Comparison of ENCODE assay signal across 9 cellular contexts in the genomic region with DNA sequence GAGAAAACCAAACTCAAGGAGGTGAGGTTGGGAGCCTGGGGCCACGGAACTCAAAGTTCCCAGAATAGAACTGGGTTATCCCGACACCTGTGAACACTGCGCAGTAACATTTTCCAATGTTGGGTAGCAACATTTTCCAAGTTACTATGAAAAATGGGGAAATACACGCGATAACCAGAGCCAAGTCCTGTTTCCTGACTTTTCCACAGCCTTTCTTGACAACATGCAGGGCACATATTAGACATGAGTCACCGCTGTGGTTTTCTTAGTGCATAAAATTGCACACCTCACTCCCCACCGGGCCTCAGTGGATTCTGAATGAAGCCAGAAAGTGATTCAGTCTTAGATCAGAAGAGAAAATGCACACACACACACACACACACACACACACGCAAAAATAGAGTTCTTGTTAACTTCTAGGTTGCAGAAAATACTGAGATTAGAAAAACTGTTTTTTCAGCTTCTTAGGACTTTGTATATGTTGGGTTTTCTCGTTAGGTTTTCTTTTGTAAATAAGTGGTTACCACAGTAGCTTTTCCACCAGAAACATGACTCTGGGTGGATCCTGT.
DNase-seq lines count a peak whose midpoint lies in the region; ATAC-seq and TF ChIP-seq lines count a peak whose summit lies in the region.
"Had no signal": no experiment of that assay in that cellular context is flagged by ENCODE, and none has a peak within 500 bp of the region (broad histone marks: within the 10 kb centered on the region; RNA-seq: fewer than 3 reads in every experiment).

No MANE protein-coding gene starts in this region.

- DNase-seq in Calu3 (peak; percentile 31), T-helper 17 cell (no peak), astrocyte of the hippocampus (ENCODE audit: low read depth, low spot score) (peak; percentile 97), osteocyte (ENCODE audit: extremely low spot score, unreplicated experiment) (no peak)

- H3K4me3 Mint-ChIP-seq in Calu3 (ENCODE audit: low read depth, unreplicated experiment) (no peak overlapping the region), T-helper 17 cell (peak overlapping the region; percentile 25), osteocyte (ENCODE audit: unreplicated experiment) (no peak overlapping the region)

- H3K27ac Mint-ChIP-seq in Calu3 (ENCODE audit: unreplicated experiment) (peak overlapping the region; percentile 42), T-helper 17 cell (peak overlapping the region; percentile 75), osteocyte (ENCODE audit: unreplicated experiment) (peak overlapping the region; percentile 67)

- H3K4me1 Mint-ChIP-seq in Calu3 (ENCODE audit: low read depth, unreplicated experiment), result peaks cover 21% of the 10 kb centered on the region
- peaks cover 17% of the 10 kb centered on the region for H3K4me1 Mint-ChIP-seq in T-helper 17 cell
- H3K4me1 Mint-ChIP-seq in osteocyte (ENCODE audit: unreplicated experiment), result peaks cover 14% of the 10 kb centered on the region

- BruUV-seq in Calu3 (replicated peaks; lab: Mats Ljungman, UMichigan), result no TSS peak

- intact Hi-C loops in Calu3 (cut with micrococcal nuclease; ENCODE audit: unreplicated experiment), result loop anchor here (10.0 kb wide), 1 partner anchor 75 kb away; the partner anchor contains the start of gene CAMK1D

- ATAC-seq in T-helper 17 cell (peak; percentile 73), GM21381 (IDR thresholded peaks at IDR 0.05; ENCODE audit: unreplicated experiment) (no peak), HG03159 (IDR thresholded peaks at IDR 0.05; ENCODE audit: unreplicated experiment) (no peak), GM21423 (IDR thresholded peaks at IDR 0.05; ENCODE audit: unreplicated experiment) (no peak), HG02981 (IDR thresholded peaks at IDR 0.05; ENCODE audit: unreplicated experiment) (no peak)
- ATAC-seq: left colon had no signal

- CTCF ChIA-PET in Calu3 (lab: Charles Lee), result interaction anchor here (0.6 kb wide), 1 partner anchor 272 kb away, joined by 3 read pairs; no protein-coding TSS in a partner anchor

- H3K36me3 Mint-ChIP-seq in Calu3 (ENCODE audit: insufficient read depth, unreplicated experiment) (no peaks in the 10 kb centered on the region), T-helper 17 cell (ENCODE audit: low read depth) (no peaks in the 10 kb centered on the region), osteocyte (ENCODE audit: unreplicated experiment) (peaks cover 3% of the 10 kb centered on the region)

- peaks cover 39% of the 10 kb centered on the region for H3K27me3 Mint-ChIP-seq in Calu3 (ENCODE audit: unreplicated experiment)
- H3K27me3 Mint-ChIP-seq in T-helper 17 cell, result no peaks in the 10 kb centered on the region
- H3K27me3 Mint-ChIP-seq in osteocyte (ENCODE audit: unreplicated experiment), result no peaks in the 10 kb centered on the region

- no peaks in the 10 kb centered on the region for H3K9me3 ChIP-seq in T-helper 17 cell (ENCODE audit: control insufficient read depth, low read length, poor library complexity, severe bottlenecking)

- TF ChIP-seq CTCF in Calu3 (IDR thresholded peaks at IDR 0.05; ENCODE audit: unreplicated experiment) (no peak), osteocyte (IDR thresholded peaks at IDR 0.05) (no peak)

- H3K9me3 Mint-ChIP-seq in Calu3 (ENCODE audit: low read depth, unreplicated experiment) (no peaks in the 10 kb centered on the region), osteocyte (ENCODE audit: unreplicated experiment) (no peaks in the 10 kb centered on the region)

Comparison
In these comparisons a context has a peak if more than half of its experiments do, and no peak if none do; other contexts are left out.
1. DNase-seq: peak in Calu3 (single experiment) and astrocyte of the hippocampus (single experiment); none in T-helper 17 cell (0 of 3) and osteocyte (single experiment).
2. Peak in every context shown above with its lines, with median percentiles within 50 percentile points of each other: H3K27ac Mint-ChIP-seq.